ENCODE assay signal across 13 cellular contexts in genomic region chr6:14382381-14383236, GRCh38.
DNase-seq lines count a peak whose midpoint lies in the region; ATAC-seq, FAIRE-seq and TF ChIP-seq lines count a peak whose summit lies in the region.
"Had no signal": no experiment of that assay in that cellular context is flagged by ENCODE, and none has a peak within 500 bp of the region (broad histone marks: within the 10 kb centered on the region; RNA-seq: fewer than 3 reads in every experiment).

No MANE protein-coding gene starts in this region.

- CTCF ChIA-PET in H1 (lab: Charles Lee; ENCODE audit: partially characterized antibody) = interaction anchor here (0.9 to 1.2 kb wide), 2 partner anchors 15 to 19 kb away, joined by 3 read pairs; no protein-coding TSS in a partner anchor

- peak overlapping the region; percentile 17 for H3K56ac ChIP-seq in H1 (replicated peaks; ENCODE audit: insufficient read length, low read depth, low read length)

- peak; percentile 95 for ATAC-seq in DND-41 (ENCODE audit: insufficient read depth, low read depth)
- peak; percentile 52 for ATAC-seq in GM21737 (IDR thresholded peaks at IDR 0.05; ENCODE audit: unreplicated experiment)
- ATAC-seq in GM21717 (IDR thresholded peaks at IDR 0.05; ENCODE audit: unreplicated experiment) = no peak
- ATAC-seq: left lung had no signal

- no peak overlapping the region for H3K14ac ChIP-seq in H1 (ENCODE audit: insufficient read length)

- H2BK20ac ChIP-seq in H1 (ENCODE audit: low read length) = peak overlapping the region; percentile 99

- no peak for TF ChIP-seq EP300 in H1 (IDR thresholded peaks at IDR 0.05; ENCODE audit: borderline replicate concordance in 1 of 2, low read depth in 2 of 2, low read length in 2 of 2)

- DNase-seq in DND-41 = peak; percentile 89
- DNase-seq in H1 (ENCODE audit: low read depth in 1 of 2, low spot score in 2 of 2) = no peak
- DNase-seq in NCI-H1417 treated with DMSO at 0.1 percent for 48 hours (lab: John Stamatoyannopoulos, UW) = no peak
- DNase-seq in breast epithelium (ENCODE audit: low spot score in 2 of 2) = no peak
- no peak for DNase-seq in SHP77 treated with DMSO at 0.1 percent for 48 hours (lab: John Stamatoyannopoulos, UW)
- DNase-seq: activated T-cell treated with anti-CD3 and anti-CD28 coated beads, Interleukin-2, amount 50 U/mL, for 24 hours; left lung; tibial artery had no signal

- peak; percentile 7 for FAIRE-seq in H1 (lab: Jason Lieb, UNC)

- no peaks in the 10 kb centered on the region for H3K9me3 ChIP-seq in DND-41 (ENCODE audit: insufficient read depth, low read length, severe bottlenecking)
- peaks cover 8% of the 10 kb centered on the region for H3K9me3 ChIP-seq in Loucy (ENCODE audit: insufficient read depth, low read depth, low read length)
- H3K9me3 ChIP-seq in H1 (ENCODE audit: insufficient read depth in 2 of 2, low read depth in 1 of 2, low read length in 1 of 2) = peaks cover 6 to 9% of the 10 kb centered on the region in 2 experiments
- no peaks in the 10 kb centered on the region for H3K9me3 ChIP-seq in breast epithelium
- H3K9me3 ChIP-seq: left lung, tibial artery had no signal

- H4K8ac ChIP-seq in H1 (ENCODE audit: extremely low read depth, insufficient read depth, low read length) = no peak overlapping the region

- TF ChIP-seq CTCF in DND-41 (IDR thresholded peaks at IDR 0.05; ENCODE audit: borderline replicate concordance, extremely low read depth, low read length, poor library complexity, severe bottlenecking) (peak; percentile 27), Loucy (conservative IDR thresholded peaks at IDR 0.05; ENCODE audit: low read length) (no peak), H1 (IDR thresholded peaks at IDR 0.05; ENCODE audit: control extremely low read depth in 1 of 3, insufficient read depth in 1 of 3, low read depth in 1 of 3, low read length in 3 of 3) (no peak), breast epithelium (IDR thresholded peaks at IDR 0.05) (no peak)

- no peaks in the 10 kb centered on the region for H3K79me1 ChIP-seq in H1 (ENCODE audit: low read depth, low read length)

- H3F3A ChIP-seq in Loucy (ENCODE audit: low read depth) = peaks cover 20% of the 10 kb centered on the region

- H3K4me2 ChIP-seq in DND-41 (ENCODE audit: insufficient read depth, low read length) (peak overlapping the region; percentile 43), Loucy (ENCODE audit: low read depth, low read length, poor library complexity, severe bottlenecking) (peak overlapping the region; percentile 64), H1 (ENCODE audit: insufficient read depth in 1 of 2, low read depth in 2 of 2, low read length in 2 of 2) (peak overlapping the region; percentile 55 to 76)

- H2AK5ac ChIP-seq in H1 (ENCODE audit: low read depth, low read length) = peak overlapping the region; percentile 94

- peak overlapping the region; percentile 71 for H3K4ac ChIP-seq in H1 (replicated peaks; ENCODE audit: insufficient read length, low read depth, low read length)

- peak overlapping the region; percentile 91 for H2BK12ac ChIP-seq in H1 (ENCODE audit: low read depth, low read length)

- H3K4me1 ChIP-seq in DND-41 (ENCODE audit: insufficient read depth, low read length) (peaks cover 71% of the 10 kb centered on the region), Loucy (ENCODE audit: insufficient read depth, low read length, poor library complexity, severe bottlenecking) (peaks cover 83% of the 10 kb centered on the region), H1 (replicated peaks in 1 of 4; ENCODE audit: control insufficient read depth in 3 of 4, insufficient read depth in 4 of 4, low read length in 3 of 4) (peaks cover 13 to 41% (median 34%) of the 10 kb centered on the region in 4 experiments; a peak in 6 of 7 replicates), breast epithelium (no peaks in the 10 kb centered on the region)
- H3K4me1 ChIP-seq: left lung, parathyroid adenoma, tibial artery had no signal

- peak overlapping the region; percentile 98; the same call in 1 of the 2 replicates for H2BK5ac ChIP-seq in H1 (ENCODE audit: low read depth, low read length)

- intact Hi-C loops in breast epithelium (cut with DNase I; ENCODE audit: low total_unique reads) = no loop called here

- H2BK120ac ChIP-seq in H1 (replicated peaks; ENCODE audit: low read depth, low read length) = peak overlapping the region; percentile 93

- H3K23me2 ChIP-seq in H1 (ENCODE audit: low read depth, low read length) = no peaks in the 10 kb centered on the region; the same call in none of the 2 replicates

- peak overlapping the region; percentile 91 for H3K18ac ChIP-seq in H1 (ENCODE audit: extremely low read depth, low read length)

- H3K27ac ChIP-seq in DND-41 (ENCODE audit: low read length) (peak overlapping the region; percentile 73), H1 (ENCODE audit: low read depth, low read length) (no peak overlapping the region), breast epithelium (no peak overlapping the region)
- H3K27ac ChIP-seq: cardiac muscle cell, left lung, parathyroid adenoma, tibial artery had no signal

- no peak for TF ChIP-seq RAD21 in H1 (IDR thresholded peaks at IDR 0.05 in 1 of 2, conservative IDR thresholded peaks at IDR 0.05 in 1 of 2; ENCODE audit: low read depth in 2 of 2, low read length in 2 of 2)

- H3K4me3 ChIP-seq in DND-41 (ENCODE audit: low read depth in 1 of 2, low read length in 2 of 2) (no peak overlapping the region), Loucy (ENCODE audit: low read length, poor library complexity, severe bottlenecking) (peak overlapping the region; percentile 18), H1 (ENCODE audit: extremely low read depth in 1 of 4, insufficient read depth in 2 of 4, low read depth in 3 of 4, low read length in 4 of 4) (peak overlapping the region in 1 of 4 experiments; percentile 45; a peak in 1 of 8 replicates), breast epithelium (no peak overlapping the region)
- H3K4me3 ChIP-seq: cardiac muscle cell, left lung, tibial artery had no signal

- H3K79me2 ChIP-seq in DND-41 (ENCODE audit: insufficient read depth, low read length) = no peaks in the 10 kb centered on the region
- no peaks in the 10 kb centered on the region for H3K79me2 ChIP-seq in Loucy (ENCODE audit: insufficient read depth, low read length)
- H3K79me2 ChIP-seq in H1 (ENCODE audit: control insufficient read depth in 1 of 2, insufficient read depth in 2 of 2, low read length in 2 of 2) = no peaks in the 10 kb centered on the region
- H3K79me2 ChIP-seq: parathyroid adenoma had no signal

- H4K91ac ChIP-seq in H1 (replicated peaks; ENCODE audit: insufficient read length, low read length) = peak overlapping the region; percentile 88

- H3K9me2 ChIP-seq in Loucy (replicated peaks; ENCODE audit: low read depth, low read length) = no peaks in the 10 kb centered on the region

- no peaks in the 10 kb centered on the region for H4K20me1 ChIP-seq in DND-41 (ENCODE audit: insufficient read depth, low read length)
- H4K20me1 ChIP-seq in Loucy (ENCODE audit: insufficient read depth, low read length, poor library complexity, severe bottlenecking) = no peaks in the 10 kb centered on the region
- H4K20me1 ChIP-seq in H1 (replicated peaks in 1 of 2; ENCODE audit: control insufficient read depth in 1 of 2, insufficient read depth in 2 of 2, low read length in 2 of 2) = no peaks in the 10 kb centered on the region

- H2AFZ ChIP-seq in DND-41 (ENCODE audit: low read depth, low read length) (no peak overlapping the region), Loucy (ENCODE audit: low read length) (no peak overlapping the region), H1 (ENCODE audit: low read length) (no peak overlapping the region)
- H2AFZ ChIP-seq: parathyroid adenoma had no signal

- H3K36me3 ChIP-seq in DND-41 (ENCODE audit: insufficient read depth, low read length) (no peaks in the 10 kb centered on the region), Loucy (ENCODE audit: insufficient read depth, low read length) (no peaks in the 10 kb centered on the region), H1 (ENCODE audit: control insufficient read depth in 2 of 4, insufficient read depth in 4 of 4, low read length in 3 of 4) (peaks cover 0 to 11% (median 1%) of the 10 kb centered on the region in 4 experiments; a peak in 3 of 8 replicates), breast epithelium (no peaks in the 10 kb centered on the region)
- H3K36me3 ChIP-seq: cardiac muscle cell, left lung, tibial artery had no signal

- H3K9ac ChIP-seq in DND-41 (ENCODE audit: low read depth, low read length) (peak overlapping the region; percentile 47), Loucy (ENCODE audit: low read depth, low read length, poor library complexity, severe bottlenecking) (peak overlapping the region; percentile 84), H1 (replicated peaks in 1 of 4; ENCODE audit: extremely low read depth in 1 of 4, low read depth in 3 of 4, low read length in 3 of 4) (no peak overlapping the region)
- H3K9ac ChIP-seq: parathyroid adenoma had no signal

- POLR2A ChIA-PET in H1 (lab: Charles Lee; ENCODE audit: partially characterized antibody) = no interaction called here

- no peak overlapping the region for H2BK15ac ChIP-seq in H1 (ENCODE audit: low read length)

- no peak overlapping the region for H4K5ac ChIP-seq in H1 (ENCODE audit: insufficient read length, low read depth, low read length)

- 57% methylated on average over 7 of the region's 7 CpGs; no CpG with 5 or more reads in 1 of the 2 experiments for WGBS in H1 (ENCODE audit: extremely low coverage in 1 of 2, insufficient coverage in 1 of 2, insufficient read length in 1 of 2, insufficient replicate concordance in 2 of 2, low coverage in 1 of 2, low lambda C conversion rate in 2 of 2, missing lambda C conversion rate in 1 of 2), 2 experiments

- H3K27me3 ChIP-seq in DND-41 (ENCODE audit: insufficient read depth, low read length, poor library complexity) = no peaks in the 10 kb centered on the region
- no peaks in the 10 kb centered on the region for H3K27me3 ChIP-seq in Loucy (ENCODE audit: insufficient read depth, low read length, poor library complexity, severe bottlenecking)
- H3K27me3 ChIP-seq in H1 (replicated peaks in 1 of 4; ENCODE audit: control insufficient read depth in 3 of 4, extremely low read depth in 1 of 4, insufficient read depth in 3 of 4, low read length in 3 of 4) = no peaks in the 10 kb centered on the region
- no peaks in the 10 kb centered on the region for H3K27me3 ChIP-seq in breast epithelium
- H3K27me3 ChIP-seq: cardiac muscle cell, left lung, tibial artery had no signal

- TF ChIP-seq POLR2A in H1 (IDR thresholded peaks at IDR 0.05; ENCODE audit: control extremely low read depth in 1 of 2, low read depth in 2 of 2, low read length in 2 of 2) (no peak), breast epithelium (IDR thresholded peaks at IDR 0.05) (no peak)

- no peak overlapping the region for H3K23ac ChIP-seq in H1 (ENCODE audit: insufficient read length)

TF ChIP-seq in H1, 55 proteins besides CTCF, POLR2A, EP300 and RAD21:
- no peak for TF ChIP-seq CREB1 (IDR thresholded peaks at IDR 0.05)

Comparison
In these comparisons a context has a peak if more than half of its experiments do, and no peak if none do; other contexts are left out.
1. H3K9ac ChIP-seq: peak in DND-41 (single experiment) and Loucy (single experiment); none in H1 (0 of 4).
2. Peak in every context shown above with its lines, with median percentiles within 50 percentile points of each other: H3K4me2 ChIP-seq.